In the genomic region with DNA sequence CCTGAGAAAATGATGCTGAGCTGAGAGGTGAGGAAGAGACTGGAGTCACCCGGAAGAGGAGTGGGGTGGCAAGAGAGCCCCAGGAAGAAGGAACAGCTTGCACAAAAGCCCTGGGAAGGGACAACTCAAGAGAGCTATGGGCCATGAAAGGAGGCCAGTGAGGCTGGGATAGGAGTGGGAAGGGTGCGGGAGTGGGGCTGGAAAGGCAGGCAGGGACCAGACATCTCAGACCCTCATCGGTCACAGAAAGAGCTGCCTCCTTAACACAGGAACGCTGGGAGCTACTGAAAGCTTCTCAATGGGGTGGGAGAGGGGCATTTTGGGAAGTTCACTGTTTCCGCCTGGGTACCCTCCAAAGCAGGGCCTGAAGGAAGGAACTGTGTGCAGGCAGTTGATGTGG, we compare ENCODE assay signal across 14 cellular contexts.
"Had no signal": no experiment of that assay in that cellular context is flagged by ENCODE, and none has a peak within 500 bp of the region (broad histone marks: within the 10 kb centered on the region; RNA-seq: fewer than 3 reads in every experiment).

No MANE protein-coding gene starts in this region.

- ATAC-seq: activated CD4-positive, CD25-positive, alpha-beta regulatory T cell treated with anti-CD3 and anti-CD28 coated beads, Interleukin-2, amount 50 U/mL, for 24 hours; activated naive CD8-positive, alpha-beta T cell treated with anti-CD3 and anti-CD28 coated beads, Interleukin-2, amount 50 U/mL, for 24 hours; activated T-cell treated with anti-CD3 and anti-CD28 coated beads, Interleukin-2, amount 50 U/mL, for 72 hours; gastrocnemius medialis had no signal

- H3K4me1 Mint-ChIP-seq: naive B cell had no signal

- H3K9me3 ChIP-seq: gastrocnemius medialis, right lobe of liver had no signal

- H3K27me3 ChIP-seq: gastrocnemius medialis, right lobe of liver had no signal

- H3K4me3 Mint-ChIP-seq: activated naive CD8-positive, alpha-beta T cell treated with anti-CD3 and anti-CD28 coated beads, Interleukin-2, amount 50 U/mL, for 24 hours; activated T-cell treated with anti-CD3 and anti-CD28 coated beads, Interleukin-2, amount 50 U/mL, for 72 hours had no signal

- H3K36me3 ChIP-seq: gastrocnemius medialis, right lobe of liver, spleen had no signal

- H3K27ac ChIP-seq: gastrocnemius medialis, right lobe of liver, spleen had no signal

- H3K4me1 ChIP-seq: right lobe of liver, spleen had no signal

- H3K27ac Mint-ChIP-seq: activated naive CD8-positive, alpha-beta T cell treated with anti-CD3 and anti-CD28 coated beads, Interleukin-2, amount 50 U/mL, for 24 hours; activated T-cell treated with anti-CD3 and anti-CD28 coated beads, Interleukin-2, amount 50 U/mL, for 72 hours; naive B cell; progenitor cell of endocrine pancreas had no signal

- DNase-seq: activated naive CD8-positive, alpha-beta T cell treated with anti-CD3 and anti-CD28 coated beads, Interleukin-2, amount 50 U/mL, for 24 hours; activated T-cell treated with anti-CD3 and anti-CD28 coated beads, Interleukin-2, amount 50 U/mL, for 72 hours; gastrocnemius medialis; midbrain; naive B cell; nucleus accumbens; SIG-M5; spleen; stimulated activated CD4-positive, alpha-beta T cell treated with anti-CD3 and anti-CD28 coated beads, Interleukin-2, amount 100 ng/mL, for 24 hours; stimulated activated naive CD4-positive, alpha-beta T cell; trophoblast cell had no signal

- H3K4me3 ChIP-seq: gastrocnemius medialis, right lobe of liver, spleen had no signal

- H3K9me3 Mint-ChIP-seq: activated naive CD8-positive, alpha-beta T cell treated with anti-CD3 and anti-CD28 coated beads, Interleukin-2, amount 50 U/mL, for 24 hours had no signal

- H3K36me3 Mint-ChIP-seq: naive B cell had no signal
